In genomic region chr2:96308248-96308647, GRCh38 we compare ENCODE assay signal across 19 cellular contexts. TPM values are rescaled to one million over a fixed set of nuclear protein-coding genes. Genes with fewer than 3 reads are reported as not detected.
DNase-seq lines count a peak whose midpoint lies in the region; ATAC-seq, FAIRE-seq and TF ChIP-seq lines count a peak whose summit lies in the region.
"Had no signal": no experiment of that assay in that cellular context is flagged by ENCODE, and none has a peak within 500 bp of the region (broad histone marks: within the 10 kb centered on the region; RNA-seq: fewer than 3 reads in every experiment).

No MANE protein-coding gene starts in this region.

- no peak for TF ChIP-seq RAD21 in K562 (CRISPR knock-in tag; conservative IDR thresholded peaks at IDR 0.05 in 1 of 2, IDR thresholded peaks at IDR 0.05 in 1 of 2)

- TF ChIP-seq CTCF in HEK293 (tag by site-specific recombination; IDR thresholded peaks at IDR 0.05) (no peak), K562 (IDR thresholded peaks at IDR 0.05 in 2 of 3, conservative IDR thresholded peaks at IDR 0.05 in 1 of 3; ENCODE audit: insufficient read depth in 2 of 3, low read depth in 1 of 3, low read length in 3 of 3) (no peak)

- H3K9me3 ChIP-seq in HEK293 (ENCODE audit: control insufficient read depth, insufficient read depth, low read depth, low read length) (no peaks in the 10 kb centered on the region), K562 (replicated peaks; ENCODE audit: control insufficient read depth, insufficient read depth, low read depth, low read length) (no peaks in the 10 kb centered on the region), T-helper 17 cell (ENCODE audit: control insufficient read depth, low read length, poor library complexity, severe bottlenecking) (no peaks in the 10 kb centered on the region)
- H3K9me3 ChIP-seq: A549 had no signal

- peaks cover 5% of the 10 kb centered on the region for H3K36me3 Mint-ChIP-seq in T-helper 17 cell (ENCODE audit: low read depth)

- in situ Hi-C loops in K562 (cut with MboI), result no loop called here

- no TSS peak for BruUV-seq in K562 (replicated peaks; lab: Mats Ljungman, UMichigan)

- peaks cover 34% of the 10 kb centered on the region for H3K79me2 ChIP-seq in K562 (ENCODE audit: control insufficient read depth, insufficient read depth, low read length)

- H3K4me1 ChIP-seq in HEK293 (ENCODE audit: control insufficient read depth, insufficient read depth, low read length) (peaks cover 9% of the 10 kb centered on the region; the same call in 1 of the 2 replicates), K562 (replicated peaks in 1 of 2; ENCODE audit: control insufficient read depth in 2 of 2, insufficient read depth in 2 of 2, low read length in 2 of 2) (peaks cover 12 to 13% of the 10 kb centered on the region in 2 experiments; a peak in 3 of 5 replicates)

- no peak for TF ChIP-seq POLR2A in K562 (conservative IDR thresholded peaks at IDR 0.05)

- CTCF ChIA-PET in HEK293 (lab: Yijun Ruan, JAX), result interaction anchor here (1.2 kb wide), 1 partner anchor 12 kb away, joined by 3 read pairs; no protein-coding TSS in a partner anchor
- CTCF ChIA-PET in K562 (lab: Yijun Ruan, JAX; ENCODE audit: low intra/inter-chr PET ratio), result no interaction called here

- H2AFZ ChIP-seq in K562 (ENCODE audit: low read depth, low read length), result no peak overlapping the region

- no peak for ATAC-seq in K562
- ATAC-seq in T-helper 17 cell, result no peak
- ATAC-seq: A549 had no signal

- H3K9me1 ChIP-seq in K562 (ENCODE audit: control insufficient read depth, insufficient read depth, low read length), result no peaks in the 10 kb centered on the region

- TF ChIP-seq EP300 in K562 (IDR thresholded peaks at IDR 0.05; ENCODE audit: low read length), result no peak

- 25% methylated on average over 5 of the region's 5 CpGs for WGBS in K562 (ENCODE audit: insufficient coverage, low coverage, missing lambda C conversion rate)

- intact Hi-C loops in K562 (cut with micrococcal nuclease), result loop anchor here (10.0 kb wide), 1 partner anchor 197 kb away; the partner anchor contains the start of gene NEURL3

- no peak overlapping the region for H3K4me3 Mint-ChIP-seq in T-helper 17 cell

- H4K20me1 ChIP-seq in K562 (replicated peaks; ENCODE audit: control insufficient read depth, insufficient read depth, low read length), result no peaks in the 10 kb centered on the region

- H3K9ac ChIP-seq in K562 (ENCODE audit: insufficient read depth in 1 of 2, low read depth in 2 of 2, low read length in 2 of 2), result no peak overlapping the region; a peak in 1 of 4 replicates

- no peaks in the 10 kb centered on the region for H3K27me3 ChIP-seq in K562 (ENCODE audit: control insufficient read depth in 2 of 2, insufficient read depth in 2 of 2, low read length in 2 of 2)

- peaks cover 12 to 14% of the 10 kb centered on the region in 2 experiments for H3K36me3 ChIP-seq in HEK293 (ENCODE audit: control insufficient read depth in 2 of 2, insufficient read depth in 1 of 2, low read length in 2 of 2)
- peaks cover 14% of the 10 kb centered on the region for H3K36me3 ChIP-seq in K562 (ENCODE audit: control insufficient read depth, insufficient read depth, low read length)

- H3K4me2 ChIP-seq in K562 (ENCODE audit: insufficient read depth, low read length), result no peak overlapping the region
- H3K4me2 ChIP-seq: A549 had no signal

- no peak for FAIRE-seq in K562 (lab: Jason Lieb, UNC)
- FAIRE-seq: A549, G401.6, RCC 7860 had no signal

- H3K27me3 Mint-ChIP-seq in T-helper 17 cell, result no peaks in the 10 kb centered on the region
- H3K27me3 Mint-ChIP-seq: CD4-positive, alpha-beta memory T cell had no signal

- POLR2A ChIA-PET in HEK293 (lab: Yijun Ruan, JAX), result interaction anchor here (0.7 to 0.9 kb wide), 3 partner anchors 27 to 391 kb away, joined by 4 to 5 read pairs (median 5); partner anchors contain the start of gene NCAPH
- POLR2A ChIA-PET in K562 (lab: Yijun Ruan, JAX), result interaction anchor here (0.8 to 1.2 kb wide), 4 partner anchors 8 to 95 kb away, joined by 3 to 6 read pairs (median 4); no protein-coding TSS in a partner anchor

- DNase-seq in NCI-H82 (lab: John Stamatoyannopoulos, UW) (peak; percentile 40), NCI-H82 treated with DMSO at 0.1 percent for 48 hours (lab: John Stamatoyannopoulos, UW; ENCODE audit: unreplicated experiment) (no peak), NCI-H2227 (lab: John Stamatoyannopoulos, UW; ENCODE audit: unreplicated experiment) (peak; percentile 86), K562 (ENCODE audit: extremely low read depth in 1 of 4, low spot score in 3 of 4) (peak in 1 of 4 experiments; percentile 54), occipital lobe (lab: John Stamatoyannopoulos, UW) (no peak), T-helper 17 cell (no peak)
- DNase-seq: CD4-positive, alpha-beta memory T cell; H7; NCI-H1048; NCI-H1694; NCI-H2107; NCI-H510A; Right ventricle myocardium superior had no signal

- H3K4me3 ChIP-seq in HEK293 (ENCODE audit: low read depth, low read length) (no peak overlapping the region), K562 (no peak overlapping the region)
- H3K4me3 ChIP-seq: A549, SK-N-MC had no signal

- peaks cover 35% of the 10 kb centered on the region for H3K4me1 Mint-ChIP-seq in T-helper 17 cell

- no peak overlapping the region for H3K27ac ChIP-seq in HEK293 (ENCODE audit: extremely low read depth, low read depth, low read length)
- no peak overlapping the region for H3K27ac ChIP-seq in K562 (ENCODE audit: extremely low read depth, low read depth, low read length)
- H3K27ac ChIP-seq: A549, SK-N-MC had no signal

- H3K27ac Mint-ChIP-seq in T-helper 17 cell, result no peak overlapping the region

RNA-seq across cellular contexts. Expression of gene SNRNP200, which starts 2.9 kb away (rescaled TPM):
- total RNA-seq in K562 (2011; cell fraction: chromatin; rRNA removed; ENCODE audit: low replicate concordance), result 357 and 597 TPM in 2 replicates
- total RNA-seq in K562 (2011; cell fraction: nucleolus; rRNA removed), result 292 and 296 TPM in 2 replicates
- total RNA-seq in K562 (2011; cell fraction: nucleoplasm; rRNA removed), result 272 and 298 TPM in 2 replicates
- total RNA-seq in K562 (2014; rRNA removed) (76.1 and 87.5 TPM in 2 replicates), K562 (2014; rRNA removed; fragmentation: Illumina TruSeq; extraction: Trizol) (66.5 and 77.9 TPM in 2 replicates), K562 (2015; rRNA removed; fragmentation: Illumina TruSeq; extraction: Trizol) (94.4 and 95.0 TPM in 2 replicates), K562 (2021) (188 and 210 TPM in 2 replicates), occipital lobe (40.4 TPM), T-helper 17 cell (100 to 1,000 TPM; 189 to 224 TPM)
- polyA plus RNA-seq in K562 (2011; rRNA removed) (191 and 199 TPM in 2 replicates), K562 (2014; fragmentation: Illumina TruSeq; extraction: Trizol) (224 and 231 TPM in 2 replicates), K562 (2014; fragmentation: Nextera tagmentation; extraction: Ambion mirVana) (100 to 1,000 TPM in 1 of 2 experiments, 10 to 100 TPM in 1; 87.9 to 155 TPM), K562 (2014; rRNA removed) (171 and 181 TPM in 2 replicates)
- polyA plus RNA-seq in K562 (2011; cell fraction: cytosol; rRNA removed), result 297 and 335 TPM in 2 replicates
- 314 and 395 TPM in 2 replicates for polyA plus RNA-seq in K562 (2011; cell fraction: nucleus; rRNA removed)
- polyA plus RNA-seq in K562 (2012), result 148 and 177 TPM in 2 replicates
- polyA minus RNA-seq in K562 (2011; rRNA and poly(A)+ RNA removed), result 329 and 491 TPM in 2 replicates
- 205 and 221 TPM in 2 replicates for polyA minus RNA-seq in K562 (2011; cell fraction: cytosol; rRNA and poly(A)+ RNA removed)
- 92.2 and 124 TPM in 2 replicates for polyA minus RNA-seq in K562 (2011; cell fraction: nucleus; rRNA and poly(A)+ RNA removed)

RNA-seq across cellular contexts. Expression of gene ITPRIPL1, which starts 16.9 kb away (rescaled TPM):
- total RNA-seq in K562 (2011; cell fraction: chromatin; rRNA removed; ENCODE audit: low replicate concordance), result 6.2 and 12.4 TPM in 2 replicates
- 10.3 and 12.5 TPM in 2 replicates for total RNA-seq in K562 (2011; cell fraction: nucleolus; rRNA removed)
- total RNA-seq in K562 (2011; cell fraction: nucleoplasm; rRNA removed), result 9.8 and 11.6 TPM in 2 replicates
- total RNA-seq in K562 (2014; rRNA removed), result 6.1 and 8.8 TPM in 2 replicates
- 5.9 and 6.4 TPM in 2 replicates for total RNA-seq in K562 (2014; rRNA removed; fragmentation: Illumina TruSeq; extraction: Trizol)
- total RNA-seq in K562 (2015; rRNA removed; fragmentation: Illumina TruSeq; extraction: Trizol), result 6.1 and 6.7 TPM in 2 replicates
- total RNA-seq in K562 (2021), result 8.9 and 9.0 TPM in 2 replicates
- polyA plus RNA-seq in K562 (2011; rRNA removed), result 0.23 and 5.2 TPM in 2 replicates
- polyA plus RNA-seq in K562 (2011; cell fraction: cytosol; rRNA removed), result 0.35 and 9.2 TPM in 2 replicates
- 0.25 and 9.3 TPM in 2 replicates for polyA plus RNA-seq in K562 (2011; cell fraction: nucleus; rRNA removed)
- 3.2 and 5.3 TPM in 2 replicates for polyA plus RNA-seq in K562 (2012)
- 6.4 and 8.1 TPM in 2 replicates for polyA plus RNA-seq in K562 (2014; fragmentation: Illumina TruSeq; extraction: Trizol)
- 1 to 10 TPM in 1 of 2 experiments, under 1 TPM in 1; 0.99 to 1.5 TPM for polyA plus RNA-seq in K562 (2014; fragmentation: Nextera tagmentation; extraction: Ambion mirVana)
- 5.8 and 6.5 TPM in 2 replicates for polyA plus RNA-seq in K562 (2014; rRNA removed)
- polyA minus RNA-seq in K562 (2011; rRNA and poly(A)+ RNA removed), result 0.21 and 7.7 TPM in 2 replicates
- polyA minus RNA-seq in K562 (2011; cell fraction: cytosol; rRNA and poly(A)+ RNA removed), result 4.9 TPM in 1 of 2 replicates, not detected in the other
- polyA minus RNA-seq in K562 (2011; cell fraction: nucleus; rRNA and poly(A)+ RNA removed), result 0.11 and 1.8 TPM in 2 replicates
- 7.5 TPM for total RNA-seq in occipital lobe
- total RNA-seq in T-helper 17 cell, result 1 to 10 TPM; 6.6 to 9.9 TPM
- total RNA-seq: HT-29 had no signal
- polyA plus RNA-seq: A549 had no signal

RNA-seq across cellular contexts. Expression of gene NCAPH, which starts 27.3 kb away (rescaled TPM):
- total RNA-seq in K562 (2011; cell fraction: chromatin; rRNA removed; ENCODE audit: low replicate concordance), result 45.7 and 47.1 TPM in 2 replicates
- total RNA-seq in K562 (2011; cell fraction: nucleolus; rRNA removed), result 25.8 and 26.7 TPM in 2 replicates
- total RNA-seq in K562 (2011; cell fraction: nucleoplasm; rRNA removed), result 27.6 and 34.5 TPM in 2 replicates
- 63.7 and 74.2 TPM in 2 replicates for total RNA-seq in K562 (2014; rRNA removed)
- 52.7 and 54.8 TPM in 2 replicates for total RNA-seq in K562 (2014; rRNA removed; fragmentation: Illumina TruSeq; extraction: Trizol)
- 58.2 and 61.0 TPM in 2 replicates for total RNA-seq in K562 (2015; rRNA removed; fragmentation: Illumina TruSeq; extraction: Trizol)
- 64.4 and 65.1 TPM in 2 replicates for total RNA-seq in K562 (2021)
- polyA plus RNA-seq in K562 (2011; rRNA removed), result 68.0 and 76.0 TPM in 2 replicates
- polyA plus RNA-seq in K562 (2011; cell fraction: cytosol; rRNA removed), result 56.1 and 60.9 TPM in 2 replicates
- polyA plus RNA-seq in K562 (2011; cell fraction: nucleus; rRNA removed), result 62.2 and 63.3 TPM in 2 replicates
- polyA plus RNA-seq in K562 (2012), result 45.6 and 48.3 TPM in 2 replicates
- polyA plus RNA-seq in K562 (2014; fragmentation: Illumina TruSeq; extraction: Trizol), result 94.5 and 109 TPM in 2 replicates
- polyA plus RNA-seq in K562 (2014; fragmentation: Nextera tagmentation; extraction: Ambion mirVana), result 10 to 100 TPM; 52.4 to 73.8 TPM
- 67.4 and 73.5 TPM in 2 replicates for polyA plus RNA-seq in K562 (2014; rRNA removed)
- polyA minus RNA-seq in K562 (2011; rRNA and poly(A)+ RNA removed), result 64.5 and 73.1 TPM in 2 replicates
- polyA minus RNA-seq in K562 (2011; cell fraction: cytosol; rRNA and poly(A)+ RNA removed), result 36.7 and 42.9 TPM in 2 replicates
- 19.0 and 30.5 TPM in 2 replicates for polyA minus RNA-seq in K562 (2011; cell fraction: nucleus; rRNA and poly(A)+ RNA removed)
- total RNA-seq in occipital lobe, result 2.3 TPM
- 1 to 10 TPM; 1.4 to 3.0 TPM for total RNA-seq in T-helper 17 cell

RNA-seq across cellular contexts. Expression of gene CIAO1, which starts 42.2 kb away (rescaled TPM):
- 65.3 and 99.0 TPM in 2 replicates for total RNA-seq in K562 (2011; cell fraction: chromatin; rRNA removed; ENCODE audit: low replicate concordance)
- 78.5 and 85.1 TPM in 2 replicates for total RNA-seq in K562 (2011; cell fraction: nucleolus; rRNA removed)
- total RNA-seq in K562 (2011; cell fraction: nucleoplasm; rRNA removed), result 62.5 and 66.0 TPM in 2 replicates
- total RNA-seq in K562 (2014; rRNA removed) (121 and 182 TPM in 2 replicates), K562 (2014; rRNA removed; fragmentation: Illumina TruSeq; extraction: Trizol) (64.7 and 78.7 TPM in 2 replicates), K562 (2015; rRNA removed; fragmentation: Illumina TruSeq; extraction: Trizol) (85.4 and 89.7 TPM in 2 replicates), K562 (2021) (92.8 and 94.3 TPM in 2 replicates), occipital lobe (80.3 TPM), T-helper 17 cell (10 to 100 TPM; 60.0 to 61.5 TPM)
- polyA plus RNA-seq in K562 (2011; rRNA removed) (102 and 122 TPM in 2 replicates), K562 (2014; fragmentation: Illumina TruSeq; extraction: Trizol) (94.2 and 104 TPM in 2 replicates), K562 (2014; fragmentation: Nextera tagmentation; extraction: Ambion mirVana) (10 to 100 TPM; 11.4 to 19.2 TPM), K562 (2014; rRNA removed) (145 and 156 TPM in 2 replicates)
- polyA plus RNA-seq in K562 (2011; cell fraction: cytosol; rRNA removed), result 151 and 245 TPM in 2 replicates
- polyA plus RNA-seq in K562 (2011; cell fraction: nucleus; rRNA removed), result 122 and 181 TPM in 2 replicates
- polyA plus RNA-seq in K562 (2012), result 74.5 and 74.6 TPM in 2 replicates
- 72.8 and 90.4 TPM in 2 replicates for polyA minus RNA-seq in K562 (2011; rRNA and poly(A)+ RNA removed)
- 30.5 and 44.8 TPM in 2 replicates for polyA minus RNA-seq in K562 (2011; cell fraction: cytosol; rRNA and poly(A)+ RNA removed)
- 45.0 and 45.4 TPM in 2 replicates for polyA minus RNA-seq in K562 (2011; cell fraction: nucleus; rRNA and poly(A)+ RNA removed)

RNA-seq across cellular contexts. Expression of gene TMEM127, which starts 42.5 kb away (rescaled TPM):
- total RNA-seq in K562 (2011; cell fraction: chromatin; rRNA removed; ENCODE audit: low replicate concordance), result 14.6 and 42.7 TPM in 2 replicates
- total RNA-seq in K562 (2011; cell fraction: nucleolus; rRNA removed), result 18.6 and 25.2 TPM in 2 replicates
- 23.5 and 33.2 TPM in 2 replicates for total RNA-seq in K562 (2011; cell fraction: nucleoplasm; rRNA removed)
- 7.2 and 9.8 TPM in 2 replicates for total RNA-seq in K562 (2014; rRNA removed)
- 6.7 and 6.8 TPM in 2 replicates for total RNA-seq in K562 (2014; rRNA removed; fragmentation: Illumina TruSeq; extraction: Trizol)
- 10.3 and 10.7 TPM in 2 replicates for total RNA-seq in K562 (2015; rRNA removed; fragmentation: Illumina TruSeq; extraction: Trizol)
- 18.6 and 20.0 TPM in 2 replicates for total RNA-seq in K562 (2021)
- polyA plus RNA-seq in K562 (2011; rRNA removed), result 10.9 and 16.6 TPM in 2 replicates
- 10.1 and 20.0 TPM in 2 replicates for polyA plus RNA-seq in K562 (2011; cell fraction: cytosol; rRNA removed)
- polyA plus RNA-seq in K562 (2011; cell fraction: nucleus; rRNA removed), result 8.0 and 10.8 TPM in 2 replicates
- polyA plus RNA-seq in K562 (2012), result 14.1 and 20.7 TPM in 2 replicates
- 16.6 and 17.4 TPM in 2 replicates for polyA plus RNA-seq in K562 (2014; fragmentation: Illumina TruSeq; extraction: Trizol)
- polyA plus RNA-seq in K562 (2014; fragmentation: Nextera tagmentation; extraction: Ambion mirVana), result 1 to 10 TPM; 1.7 to 2.0 TPM
- polyA plus RNA-seq in K562 (2014; rRNA removed), result 9.9 and 10.8 TPM in 2 replicates
- 12.4 and 14.8 TPM in 2 replicates for polyA minus RNA-seq in K562 (2011; rRNA and poly(A)+ RNA removed)
- polyA minus RNA-seq in K562 (2011; cell fraction: cytosol; rRNA and poly(A)+ RNA removed), result 8.3 and 14.1 TPM in 2 replicates
- 4.8 and 7.8 TPM in 2 replicates for polyA minus RNA-seq in K562 (2011; cell fraction: nucleus; rRNA and poly(A)+ RNA removed)
- 19.7 TPM for total RNA-seq in occipital lobe
- 10 to 100 TPM; 36.4 to 44.8 TPM for total RNA-seq in T-helper 17 cell

Comparison
In these comparisons a context has a peak if more than half of its experiments do, and no peak if none do; other contexts are left out.
1. DNase-seq: peak in NCI-H82 (single experiment) and NCI-H2227 (single experiment); none in NCI-H82 treated with DMSO at 0.1 percent for 48 hours (single experiment), occipital lobe (single experiment) and T-helper 17 cell (0 of 3).